18 cellular contexts compared by ENCODE assay signal in the genomic region with DNA sequence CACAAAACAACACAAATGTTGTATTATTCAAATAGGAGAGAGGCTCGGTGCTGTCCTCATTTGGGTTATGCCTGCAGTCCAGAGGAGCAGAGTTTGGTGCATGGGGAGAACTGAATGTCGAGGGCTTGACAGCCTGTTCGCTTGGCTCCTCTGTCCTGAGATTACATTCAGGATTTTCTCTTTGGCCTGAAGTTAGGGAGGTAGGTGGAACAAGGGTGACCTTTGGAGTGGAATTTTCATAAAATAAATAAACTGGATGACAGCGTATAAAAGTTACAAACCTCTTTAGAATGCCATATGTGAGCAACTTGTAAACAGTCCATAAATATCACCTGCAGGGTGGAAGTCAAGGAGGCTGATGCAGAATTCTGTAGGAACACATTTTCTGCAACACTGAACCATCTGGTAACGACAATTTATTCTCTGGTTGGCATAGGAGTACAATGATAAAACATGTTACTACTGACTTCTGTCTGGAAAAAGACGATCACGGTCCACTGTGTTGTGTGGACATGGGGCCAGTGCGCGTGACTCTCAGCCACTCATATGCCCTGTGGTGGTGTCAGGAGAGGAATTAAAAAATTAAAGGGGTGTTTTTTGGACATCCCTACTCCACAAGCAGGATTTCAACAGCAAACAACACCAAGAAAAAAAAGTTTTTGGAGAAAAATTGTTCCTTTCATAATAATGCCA. TPM values are rescaled to one million over a fixed set of nuclear protein-coding genes. Genes with fewer than 3 reads are reported as not detected.
DNase-seq lines count a peak whose midpoint lies in the region; ATAC-seq and TF ChIP-seq lines count a peak whose summit lies in the region.
"Had no signal": no experiment of that assay in that cellular context is flagged by ENCODE, and none has a peak within 500 bp of the region (broad histone marks: within the 10 kb centered on the region; RNA-seq: fewer than 3 reads in every experiment).

No MANE protein-coding gene starts in this region.

- H3K36me3 ChIP-seq in left ventricle myocardium inferior: peaks cover 19% of the 10 kb centered on the region
- H3K36me3 ChIP-seq in esophagus muscularis mucosa: no peaks in the 10 kb centered on the region
- H3K36me3 ChIP-seq in upper lobe of left lung: no peaks in the 10 kb centered on the region
- H3K36me3 ChIP-seq: SJCRH30 had no signal

- H3K4me3 Mint-ChIP-seq in nephron progenitor cell: no peak overlapping the region
- H3K4me3 Mint-ChIP-seq in natural killer cell: no peak overlapping the region
- H3K4me3 Mint-ChIP-seq: B cell; CD4-positive, alpha-beta T cell; HFFc6 had no signal

- H3K27me3 ChIP-seq in left ventricle myocardium inferior (ENCODE audit: low read depth) (no peaks in the 10 kb centered on the region), esophagus muscularis mucosa (no peaks in the 10 kb centered on the region), upper lobe of left lung (no peaks in the 10 kb centered on the region)
- H3K27me3 ChIP-seq: SJCRH30 had no signal

- H3K4me1 Mint-ChIP-seq in nephron progenitor cell (peaks cover 71% of the 10 kb centered on the region), natural killer cell (no peaks in the 10 kb centered on the region)
- H3K4me1 Mint-ChIP-seq: B cell had no signal

- WGBS in esophagus muscularis mucosa: 75% methylated on average over 9 of the region's 9 CpGs
- 79 to 87% methylated on average over 9 of the region's 9 CpGs for WGBS in upper lobe of left lung, 2 donors

- DNase-seq in left ventricle myocardium inferior (no peak), Right ventricle myocardium inferior (ENCODE audit: missing footprints) (no peak), esophagus muscularis mucosa (ENCODE audit: extremely low spot score) (no peak), nephron progenitor cell (no peak), upper lobe of left lung (no peak), natural killer cell (no peak), hepatic stellate cell (ENCODE audit: low spot score) (no peak)
- DNase-seq: CD4-positive, alpha-beta T cell; HFFc6; KG1; NCI-H1092; NCI-H187 treated with DMSO at 0.1 percent for 48 hours; NCI-H524 treated with DMSO at 0.1 percent for 48 hours; RPMI8226; SJCRH30 had no signal

- peak overlapping the region; percentile 83 for H3K27ac ChIP-seq in left ventricle myocardium inferior (replicated peaks)
- peak overlapping the region in 3 of 4 donors; percentile 15 to 33 (median 23) for H3K27ac ChIP-seq in esophagus muscularis mucosa (replicated peaks in 1 of 4)
- peak overlapping the region in 3 of 4 donors; percentile 49 to 80 (median 61) for H3K27ac ChIP-seq in upper lobe of left lung
- H3K27ac ChIP-seq: SJCRH30 had no signal

- peaks cover 94% of the 10 kb centered on the region for H3K36me3 Mint-ChIP-seq in nephron progenitor cell (ENCODE audit: low read depth)
- H3K36me3 Mint-ChIP-seq in natural killer cell: no peaks in the 10 kb centered on the region

- no peaks in the 10 kb centered on the region for H3K9me3 Mint-ChIP-seq in nephron progenitor cell
- H3K9me3 Mint-ChIP-seq in natural killer cell: no peaks in the 10 kb centered on the region
- H3K9me3 Mint-ChIP-seq: CD4-positive, alpha-beta T cell; HFFc6 had no signal

- TF ChIP-seq CTCF in left ventricle myocardium inferior (IDR thresholded peaks at IDR 0.05; ENCODE audit: borderline replicate concordance) (no peak), esophagus muscularis mucosa (IDR thresholded peaks at IDR 0.05) (no peak), nephron progenitor cell (IDR thresholded peaks at IDR 0.05) (no peak), upper lobe of left lung (IDR thresholded peaks at IDR 0.05) (no peak), natural killer cell (IDR thresholded peaks at IDR 0.05) (no peak)

- peaks cover 100% of the 10 kb centered on the region for H3K4me1 ChIP-seq in left ventricle myocardium inferior
- H3K4me1 ChIP-seq in esophagus muscularis mucosa: peaks cover 86 to 95% (median 92%) of the 10 kb centered on the region in 4 donors
- peaks cover 3 to 35% (median 26%) of the 10 kb centered on the region in 4 donors for H3K4me1 ChIP-seq in upper lobe of left lung

- TF ChIP-seq POLR2A in esophagus muscularis mucosa (IDR thresholded peaks at IDR 0.05; ENCODE audit: low read depth): no peak
- no peak for TF ChIP-seq POLR2A in upper lobe of left lung (IDR thresholded peaks at IDR 0.05)

- no peak overlapping the region for H3K4me3 ChIP-seq in left ventricle myocardium inferior
- no peak overlapping the region for H3K4me3 ChIP-seq in esophagus muscularis mucosa
- H3K4me3 ChIP-seq in upper lobe of left lung: no peak overlapping the region
- H3K4me3 ChIP-seq: SJCRH30 had no signal

- ATAC-seq in Right ventricle myocardium inferior (no peak), upper lobe of left lung (ENCODE audit: low FRiP score in 2 of 2) (no peak), natural killer cell (no peak), HG03108 (IDR thresholded peaks at IDR 0.05; ENCODE audit: unreplicated experiment) (no peak)

- TF ChIP-seq EP300 in esophagus muscularis mucosa (IDR thresholded peaks at IDR 0.05) (no peak), upper lobe of left lung (IDR thresholded peaks at IDR 0.05) (no peak)

- H3K27ac Mint-ChIP-seq in nephron progenitor cell (peak overlapping the region; percentile 92), natural killer cell (no peak overlapping the region)
- H3K27ac Mint-ChIP-seq: B cell; CD4-positive, alpha-beta T cell had no signal

- intact Hi-C loops in left ventricle myocardium inferior (cut with micrococcal nuclease): no loop called here
- intact Hi-C loops in Right ventricle myocardium inferior (cut with DNase I): no loop called here
- intact Hi-C loops in esophagus muscularis mucosa (cut with DNase I): no loop called here
- intact Hi-C loops in natural killer cell (cut with micrococcal nuclease): no loop called here

- H3K27me3 Mint-ChIP-seq in nephron progenitor cell (ENCODE audit: low read depth, poor library complexity) (no peaks in the 10 kb centered on the region), natural killer cell (ENCODE audit: low read depth in 2 of 2) (peaks cover 6 to 33% of the 10 kb centered on the region in 2 donors)
- H3K27me3 Mint-ChIP-seq: B cell; CD4-positive, alpha-beta T cell had no signal

- no peaks in the 10 kb centered on the region for H3K9me3 ChIP-seq in left ventricle myocardium inferior (replicated peaks)
- H3K9me3 ChIP-seq in esophagus muscularis mucosa: no peaks in the 10 kb centered on the region
- H3K9me3 ChIP-seq in upper lobe of left lung: no peaks in the 10 kb centered on the region
- H3K9me3 ChIP-seq: SJCRH30 had no signal

RNA-seq across cellular contexts. Expression of gene NRP1, which starts 33.2 kb away (rescaled TPM):
- total RNA-seq in left ventricle myocardium inferior: 168 TPM
- 175 TPM for total RNA-seq in Right ventricle myocardium inferior
- total RNA-seq in esophagus muscularis mucosa: 10 to 100 TPM; 36.5 to 64.4 (median 54.1) TPM
- total RNA-seq in upper lobe of left lung: 100 to 1,000 TPM in 1 of 6 donors, 10 to 100 TPM in 5; 48.5 to 136 (median 64.1) TPM
- total RNA-seq in natural killer cell: 1 to 10 TPM in 1 of 3 donors, under 1 TPM in 1, not detected in 1; 0.16 to 1.5 TPM
- total RNA-seq: OCI-LY7 had no signal

Comparison
In these comparisons a context has a peak if more than half of its experiments do, and no peak if none do; other contexts are left out.
1. H3K27ac ChIP-seq: peak in every context shown above with its lines; median percentile 83 in left ventricle myocardium inferior; 61 in upper lobe of left lung; 23 in esophagus muscularis mucosa.
2. RNA of gene NRP1, which starts 33.2 kb away (total RNA-seq): 175 TPM in Right ventricle myocardium inferior (single experiment), 168 TPM in left ventricle myocardium inferior (single experiment), 48.5 to 136 TPM in upper lobe of left lung and 36.5 to 64.4 TPM in esophagus muscularis mucosa; 0.16 to 1.5 TPM in natural killer cell; every median in the first group is over 10 times any median in the second.